ENCODE assay signal across 1 cellular context in genomic region chr13:91348906-91349435, GRCh38.
TF ChIP-seq lines count a peak whose summit lies in the region.

No MANE protein-coding gene starts in this region.

TF ChIP-seq in HepG2, 621 proteins besides CTCF, POLR2A, EP300 and RAD21 (continued from another document and continues in another):
- 0 out of 4 replicates have a peak, but pooled peaks of 1 of the 2 experiments have one; percentile 17 for TF ChIP-seq ATF4 (CRISPR knock-in tag; IDR thresholded peaks at IDR 0.05)
- no peak for TF ChIP-seq ZBTB42 (CRISPR knock-in tag; IDR thresholded peaks at IDR 0.05)
- 0 out of 2 replicates have a peak, but pooled peaks have one; percentile 31 for TF ChIP-seq ARNTL (CRISPR knock-in tag; IDR thresholded peaks at IDR 0.05)
- peak; percentile 82 for TF ChIP-seq ZBTB25 (CRISPR knock-in tag; IDR thresholded peaks at IDR 0.05)
- peak; percentile 34; the same call in 1 of the 2 replicates for TF ChIP-seq RBFOX2 (IDR thresholded peaks at IDR 0.05; ENCODE audit: low read depth, low read length)
- no peak for TF ChIP-seq POLR2AphosphoS2 (IDR thresholded peaks at IDR 0.05; ENCODE audit: low read depth, low read length)
- TF ChIP-seq PHB2 (IDR thresholded peaks at IDR 0.05; ENCODE audit: partially characterized antibody): no peak
- TF ChIP-seq TEAD3 (CRISPR knock-in tag; optimal IDR thresholded peaks at IDR 0.05; ENCODE audit: borderline replicate concordance): no peak
- TF ChIP-seq BRCA1 (CRISPR knock-in tag; IDR thresholded peaks at IDR 0.05): 0 out of 2 replicates have a peak, but pooled peaks have one; percentile 42
- no peak for TF ChIP-seq PCBP1 (IDR thresholded peaks at IDR 0.05; ENCODE audit: borderline replicate concordance, low read depth, low read length)
- TF ChIP-seq RARG (CRISPR knock-in tag; IDR thresholded peaks at IDR 0.05; ENCODE audit: low read depth): no peak
- TF ChIP-seq ZNF224 (CRISPR knock-in tag; IDR thresholded peaks at IDR 0.05): no peak
- TF ChIP-seq IRX3 (CRISPR knock-in tag; IDR thresholded peaks at IDR 0.05; ENCODE audit: borderline replicate concordance, low read depth): 0 out of 2 replicates have a peak, but pooled peaks have one; percentile 48
- no peak for TF ChIP-seq ELF4 (CRISPR knock-in tag; IDR thresholded peaks at IDR 0.05; ENCODE audit: borderline replicate concordance)
- no peak for TF ChIP-seq HMG20B (CRISPR knock-in tag; conservative IDR thresholded peaks at IDR 0.05)
- TF ChIP-seq NR2C2 (CRISPR knock-in tag; IDR thresholded peaks at IDR 0.05; ENCODE audit: borderline replicate concordance): no peak
- TF ChIP-seq HOXD1 (CRISPR knock-in tag; IDR thresholded peaks at IDR 0.05): no peak
- TF ChIP-seq ZBTB46 (CRISPR knock-in tag; IDR thresholded peaks at IDR 0.05; ENCODE audit: borderline replicate concordance): no peak
- peak in 1 of 2 experiments; percentile 76; a peak in 2 of 4 replicates for TF ChIP-seq KLF16 (CRISPR knock-in tag; IDR thresholded peaks at IDR 0.05)
- no peak for TF ChIP-seq GFI1 (CRISPR knock-in tag; IDR thresholded peaks at IDR 0.05; ENCODE audit: borderline replicate concordance)
- no peak for TF ChIP-seq ZNF207 (IDR thresholded peaks at IDR 0.05; ENCODE audit: borderline replicate concordance)
- peak; percentile 12; the same call in 1 of the 2 replicates for TF ChIP-seq NCOA2 (CRISPR knock-in tag; IDR thresholded peaks at IDR 0.05)
- 0 out of 2 replicates have a peak, but pooled peaks have one; percentile 52 for TF ChIP-seq ZNF784 (CRISPR knock-in tag; IDR thresholded peaks at IDR 0.05; ENCODE audit: borderline replicate concordance)
- TF ChIP-seq CREBL2 (CRISPR knock-in tag; IDR thresholded peaks at IDR 0.05; ENCODE audit: borderline replicate concordance): no peak
- peak; percentile 39; the same call in 1 of the 2 replicates for TF ChIP-seq ZBTB33 (CRISPR knock-in tag; IDR thresholded peaks at IDR 0.05)
- TF ChIP-seq GZF1 (CRISPR knock-in tag; IDR thresholded peaks at IDR 0.05): no peak
- TF ChIP-seq ZZZ3 (CRISPR knock-in tag; IDR thresholded peaks at IDR 0.05; ENCODE audit: borderline replicate concordance): no peak
- TF ChIP-seq TRIM22 (IDR thresholded peaks at IDR 0.05): no peak
- 0 out of 2 replicates have a peak, but pooled peaks have one; percentile 41 for TF ChIP-seq ZNF792 (CRISPR knock-in tag; IDR thresholded peaks at IDR 0.05)
- no peak for TF ChIP-seq ZNF724P (CRISPR knock-in tag; IDR thresholded peaks at IDR 0.05; ENCODE audit: borderline replicate concordance)
- TF ChIP-seq RXRA (CRISPR knock-in tag; IDR thresholded peaks at IDR 0.05): peak; percentile 60; the same call in 1 of the 2 replicates
- TF ChIP-seq TP53 (CRISPR knock-in tag; conservative IDR thresholded peaks at IDR 0.05): no peak
- no peak; the same call in none of the 2 replicates for TF ChIP-seq ZMAT3 (CRISPR knock-in tag; conservative IDR thresholded peaks at IDR 0.05)
- TF ChIP-seq MXD4 (CRISPR knock-in tag; IDR thresholded peaks at IDR 0.05): peak; percentile 87
- TF ChIP-seq ZNF263 (CRISPR knock-in tag; IDR thresholded peaks at IDR 0.05): 0 out of 2 replicates have a peak, but pooled peaks have one; percentile 12
- peak; percentile 63; the same call in 1 of the 2 replicates for TF ChIP-seq TFDP1 (CRISPR knock-in tag; IDR thresholded peaks at IDR 0.05; ENCODE audit: borderline replicate concordance)
- TF ChIP-seq STAT5B (CRISPR knock-in tag; IDR thresholded peaks at IDR 0.05): 0 out of 2 replicates have a peak, but pooled peaks have one; percentile 59
- TF ChIP-seq ZGPAT (CRISPR knock-in tag; IDR thresholded peaks at IDR 0.05): peak; percentile 39; the same call in 1 of the 2 replicates
- peak; percentile 75 for TF ChIP-seq GABPB1 (CRISPR knock-in tag; IDR thresholded peaks at IDR 0.05)
- TF ChIP-seq YY1 (IDR thresholded peaks at IDR 0.05; ENCODE audit: insufficient read depth, insufficient replicate concordance, low read depth, low read length): no peak
- no peak for TF ChIP-seq ELK4 (CRISPR knock-in tag; IDR thresholded peaks at IDR 0.05; ENCODE audit: borderline replicate concordance)
- TF ChIP-seq ZNF607 (CRISPR knock-in tag; IDR thresholded peaks at IDR 0.05; ENCODE audit: borderline replicate concordance): peak; percentile 29; the same call in 1 of the 2 replicates
- peak; percentile 58; the same call in 1 of the 2 replicates for TF ChIP-seq ZBTB20 (CRISPR knock-in tag; IDR thresholded peaks at IDR 0.05; ENCODE audit: borderline replicate concordance, low read depth)
- TF ChIP-seq PHF21A (CRISPR knock-in tag; IDR thresholded peaks at IDR 0.05): no peak
- TF ChIP-seq ZNF143 (CRISPR knock-in tag; IDR thresholded peaks at IDR 0.05): peak; percentile 67
- TF ChIP-seq ZNF44 (CRISPR knock-in tag; IDR thresholded peaks at IDR 0.05): no peak
- TF ChIP-seq NR2F6 (IDR thresholded peaks at IDR 0.05): no peak
- no peak for TF ChIP-seq NR2F6 (CRISPR knock-in tag; IDR thresholded peaks at IDR 0.05)
- peak; percentile 98 for TF ChIP-seq AKAP8 (CRISPR knock-in tag; IDR thresholded peaks at IDR 0.05)
- TF ChIP-seq ZNF549 (CRISPR knock-in tag; IDR thresholded peaks at IDR 0.05): no peak
- TF ChIP-seq POGZ (CRISPR knock-in tag; IDR thresholded peaks at IDR 0.05): peak; percentile 63
- no peak for TF ChIP-seq ZNF629 (CRISPR knock-in tag; conservative IDR thresholded peaks at IDR 0.05)
- peak; percentile 85; the same call in 1 of the 2 replicates for TF ChIP-seq ZNF709 (CRISPR knock-in tag; IDR thresholded peaks at IDR 0.05)
- TF ChIP-seq ZNF547 (CRISPR knock-in tag; IDR thresholded peaks at IDR 0.05): peak; percentile 47; the same call in 1 of the 2 replicates
- TF ChIP-seq ZBTB39 (CRISPR knock-in tag; IDR thresholded peaks at IDR 0.05): no peak
- TF ChIP-seq NFKB2 (CRISPR knock-in tag; IDR thresholded peaks at IDR 0.05; ENCODE audit: borderline replicate concordance): no peak
- TF ChIP-seq PAWR (CRISPR knock-in tag; IDR thresholded peaks at IDR 0.05; ENCODE audit: borderline replicate concordance): no peak
- no peak for TF ChIP-seq ZFP41 (CRISPR knock-in tag; IDR thresholded peaks at IDR 0.05; ENCODE audit: borderline replicate concordance)
- no peak for TF ChIP-seq ZNF24 (IDR thresholded peaks at IDR 0.05)
- TF ChIP-seq RFXANK (CRISPR knock-in tag; IDR thresholded peaks at IDR 0.05): no peak
- TF ChIP-seq KAT7 (CRISPR knock-in tag; IDR thresholded peaks at IDR 0.05; ENCODE audit: borderline replicate concordance): peak; percentile 73; the same call in 1 of the 2 replicates
